Comparison of ENCODE assay signal across 8 cellular contexts in the genomic region with DNA sequence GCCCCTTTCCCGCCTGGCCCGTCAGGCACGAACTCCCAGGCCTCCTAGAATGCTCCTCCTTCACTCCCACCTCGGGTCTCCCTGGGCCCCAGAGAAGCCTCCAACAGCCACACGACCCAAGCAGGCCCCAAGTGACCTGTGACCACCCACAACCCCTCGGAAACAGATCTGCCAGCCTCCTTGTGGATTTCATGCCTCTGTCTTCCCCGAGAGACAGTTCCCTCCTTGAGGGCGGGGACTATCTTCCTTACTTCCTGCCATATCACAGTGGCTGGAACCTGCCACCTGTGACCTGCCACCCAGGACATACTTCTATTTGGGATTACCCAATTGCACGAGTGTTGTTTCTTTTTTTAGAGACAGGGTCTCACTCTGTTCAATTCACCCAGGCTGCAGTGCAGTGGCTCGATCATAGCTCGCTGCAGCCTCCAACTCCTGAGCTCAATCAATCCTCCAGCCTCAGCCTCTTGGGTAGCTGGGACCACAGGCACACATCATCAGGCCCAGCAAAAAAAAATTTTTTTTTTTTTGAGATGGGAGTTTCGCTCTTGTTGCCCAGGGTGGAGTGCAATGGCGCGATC. TPM values are rescaled to one million over a fixed set of nuclear protein-coding genes. Genes with fewer than 3 reads are reported as not detected.
A peak's percentile ranks its signal among the peaks of the same experiment; 100 is the strongest.
DNase-seq lines count a peak whose midpoint lies in the region; ATAC-seq, FAIRE-seq and TF ChIP-seq lines count a peak whose summit lies in the region.

No MANE protein-coding gene starts in this region.

- H3K27ac ChIP-seq in K562 (ENCODE audit: extremely low read depth, low read depth, low read length): no peak overlapping the region
- H3K27ac ChIP-seq in neural progenitor cell: no peak overlapping the region

- no peak overlapping the region; a peak in 1 of 4 replicates for H3K9ac ChIP-seq in K562 (ENCODE audit: insufficient read depth in 1 of 2, low read depth in 2 of 2, low read length in 2 of 2)
- H3K9ac ChIP-seq in neural progenitor cell: no peak overlapping the region

- TF ChIP-seq POLR2A in K562 (conservative IDR thresholded peaks at IDR 0.05): no peak

- TF ChIP-seq CTCF in K562 (IDR thresholded peaks at IDR 0.05 in 2 of 3, conservative IDR thresholded peaks at IDR 0.05 in 1 of 3; ENCODE audit: insufficient read depth in 2 of 3, low read depth in 1 of 3, low read length in 3 of 3): no peak
- no peak for TF ChIP-seq CTCF in neural progenitor cell (IDR thresholded peaks at IDR 0.05)

- no TSS peak for BruUV-seq in K562 (replicated peaks; lab: Mats Ljungman, UMichigan)

- H3K27me3 ChIP-seq in K562 (ENCODE audit: control insufficient read depth in 2 of 2, insufficient read depth in 2 of 2, low read length in 2 of 2): no peaks in the 10 kb centered on the region
- H3K27me3 ChIP-seq in neural progenitor cell: no peaks in the 10 kb centered on the region

- peak overlapping the region; percentile 59 for H3K4me3 Mint-ChIP-seq in neural progenitor cell

- DNase-seq in DMS53 treated with DMSO at 0.1 percent for 48 hours (lab: John Stamatoyannopoulos, UW; ENCODE audit: unreplicated experiment) (peak; percentile 25), K562 (ENCODE audit: extremely low read depth in 1 of 4, low spot score in 3 of 4) (no peak), neural progenitor cell (ENCODE audit: low spot score) (no peak), NCI-H524 treated with DMSO at 0.1 percent for 48 hours (lab: John Stamatoyannopoulos, UW) (no peak), CD1c-positive myeloid dendritic cell (ENCODE audit: extremely low spot score) (no peak)

- H3K36me3 ChIP-seq in K562 (ENCODE audit: control insufficient read depth, insufficient read depth, low read length): peaks cover 14% of the 10 kb centered on the region; the same call in 2 of the 3 replicates
- H3K36me3 ChIP-seq in neural progenitor cell: no peaks in the 10 kb centered on the region

- H3K79me2 ChIP-seq in K562 (ENCODE audit: control insufficient read depth, insufficient read depth, low read length) (peaks cover under 1% of the 10 kb centered on the region; the same call in 1 of the 3 replicates), neural progenitor cell (ENCODE audit: low read depth) (no peaks in the 10 kb centered on the region)

- TF ChIP-seq EP300 in K562 (IDR thresholded peaks at IDR 0.05; ENCODE audit: low read length): no peak

- H3F3A ChIP-seq in neural progenitor cell (ENCODE audit: low read depth): no peaks in the 10 kb centered on the region

- H2AFZ ChIP-seq in K562 (ENCODE audit: low read depth, low read length) (no peak overlapping the region), neural progenitor cell (replicated peaks) (no peak overlapping the region)

- H3K9me3 Mint-ChIP-seq in neural progenitor cell: no peaks in the 10 kb centered on the region

- peaks cover 14% of the 10 kb centered on the region for H3K36me3 Mint-ChIP-seq in neural progenitor cell

- peak; percentile 49 for FAIRE-seq in K562 (lab: Jason Lieb, UNC)

- ATAC-seq in HG02973 (IDR thresholded peaks at IDR 0.05; ENCODE audit: unreplicated experiment): peak; percentile 1
- ATAC-seq in K562: no peak; the same call in 2 of the 3 replicates
- ATAC-seq in HG03342 (IDR thresholded peaks at IDR 0.05; ENCODE audit: unreplicated experiment): no peak
- ATAC-seq in HG03521 (IDR thresholded peaks at IDR 0.05; ENCODE audit: unreplicated experiment): no peak

- in situ Hi-C loops in K562 (cut with MboI): no loop called here

- peaks cover 10% of the 10 kb centered on the region for H3K27me3 Mint-ChIP-seq in neural progenitor cell (ENCODE audit: insufficient read depth, low read depth)

- POLR2A ChIA-PET in K562 (lab: Yijun Ruan, JAX): no interaction called here

- TF ChIP-seq RAD21 in K562 (CRISPR knock-in tag; conservative IDR thresholded peaks at IDR 0.05 in 1 of 2, IDR thresholded peaks at IDR 0.05 in 1 of 2): no peak

- intact Hi-C loops in K562 (cut with micrococcal nuclease): no loop called here

- H3K4me1 Mint-ChIP-seq in neural progenitor cell: peaks cover 8% of the 10 kb centered on the region

- H3K9me1 ChIP-seq in K562 (ENCODE audit: control insufficient read depth, insufficient read depth, low read length): no peaks in the 10 kb centered on the region

- peaks cover 2 to 22% of the 10 kb centered on the region in 2 experiments; a peak in 4 of 5 replicates for H3K4me1 ChIP-seq in K562 (replicated peaks in 1 of 2; ENCODE audit: control insufficient read depth in 2 of 2, insufficient read depth in 2 of 2, low read length in 2 of 2)
- no peaks in the 10 kb centered on the region for H3K4me1 ChIP-seq in neural progenitor cell

- peak overlapping the region; percentile 66 for H3K27ac Mint-ChIP-seq in neural progenitor cell

- H4K20me1 ChIP-seq in K562 (replicated peaks; ENCODE audit: control insufficient read depth, insufficient read depth, low read length): no peaks in the 10 kb centered on the region
- H4K20me1 ChIP-seq in neural progenitor cell (ENCODE audit: low read depth): peaks cover 61% of the 10 kb centered on the region

- H3K4me3 ChIP-seq in K562 (no peak overlapping the region), neural progenitor cell (no peak overlapping the region)

- H3K9me3 ChIP-seq in K562 (replicated peaks; ENCODE audit: control insufficient read depth, insufficient read depth, low read depth, low read length) (no peaks in the 10 kb centered on the region), neural progenitor cell (ENCODE audit: low read depth) (no peaks in the 10 kb centered on the region)

- WGBS in K562 (ENCODE audit: insufficient coverage, low coverage, missing lambda C conversion rate): 60% methylated on average over 11 of the region's 14 CpGs

- CTCF ChIA-PET in K562 (lab: Yijun Ruan, JAX; ENCODE audit: low intra/inter-chr PET ratio): interaction anchor here (0.7 kb wide), 1 partner anchor 28 kb away, joined by 8 read pairs; no protein-coding TSS in a partner anchor

- no peak overlapping the region for H3K4me2 ChIP-seq in K562 (ENCODE audit: insufficient read depth, low read length)
- no peak overlapping the region for H3K4me2 ChIP-seq in neural progenitor cell

TF ChIP-seq in K562, 482 proteins besides CTCF, POLR2A, EP300 and RAD21:
- TF ChIP-seq MAX (CRISPR knock-in tag; IDR thresholded peaks at IDR 0.05) (0 out of 2 replicates have a peak, but pooled peaks have one; percentile 23), E2F3 (CRISPR knock-in tag; IDR thresholded peaks at IDR 0.05) (no peak)

RNA-seq across cellular contexts. Expression of gene TNRC18, which starts 25.9 kb away (rescaled TPM):
- total RNA-seq in K562 (2011; cell fraction: chromatin; rRNA removed; ENCODE audit: low replicate concordance): 41.9 and 74.6 TPM in 2 replicates
- 31.5 and 35.9 TPM in 2 replicates for total RNA-seq in K562 (2011; cell fraction: nucleolus; rRNA removed)
- total RNA-seq in K562 (2011; cell fraction: nucleoplasm; rRNA removed): 35.6 and 54.7 TPM in 2 replicates
- 14.3 and 18.0 TPM in 2 replicates for total RNA-seq in K562 (2014; rRNA removed)
- total RNA-seq in K562 (2014; rRNA removed; fragmentation: Illumina TruSeq; extraction: Trizol): 10.8 and 12.1 TPM in 2 replicates
- 19.8 and 23.5 TPM in 2 replicates for total RNA-seq in K562 (2015; rRNA removed; fragmentation: Illumina TruSeq; extraction: Trizol)
- total RNA-seq in K562 (2021): 29.8 and 43.2 TPM in 2 replicates
- polyA plus RNA-seq in K562 (2011; rRNA removed): 3.2 and 4.2 TPM in 2 replicates
- 3.5 and 8.3 TPM in 2 replicates for polyA plus RNA-seq in K562 (2011; cell fraction: cytosol; rRNA removed)
- 12.6 and 17.1 TPM in 2 replicates for polyA plus RNA-seq in K562 (2011; cell fraction: nucleus; rRNA removed)
- polyA plus RNA-seq in K562 (2012): 25.7 and 34.0 TPM in 2 replicates
- polyA plus RNA-seq in K562 (2014; fragmentation: Illumina TruSeq; extraction: Trizol): 22.3 and 22.7 TPM in 2 replicates
- polyA plus RNA-seq in K562 (2014; fragmentation: Nextera tagmentation; extraction: Ambion mirVana): under 1 TPM; 0.03 TPM
- 19.2 and 27.2 TPM in 2 replicates for polyA plus RNA-seq in K562 (2014; rRNA removed)
- 10.0 and 10.2 TPM in 2 replicates for polyA minus RNA-seq in K562 (2011; rRNA and poly(A)+ RNA removed)
- polyA minus RNA-seq in K562 (2011; cell fraction: cytosol; rRNA and poly(A)+ RNA removed): 18.2 and 26.2 TPM in 2 replicates
- 11.3 and 12.7 TPM in 2 replicates for polyA minus RNA-seq in K562 (2011; cell fraction: nucleus; rRNA and poly(A)+ RNA removed)
- total RNA-seq in neural progenitor cell (ENCODE audit: low replicate concordance): 16.1 and 27.2 TPM in 2 replicates
